Comparison of ENCODE assay signal across 11 cellular contexts in the genomic region with DNA sequence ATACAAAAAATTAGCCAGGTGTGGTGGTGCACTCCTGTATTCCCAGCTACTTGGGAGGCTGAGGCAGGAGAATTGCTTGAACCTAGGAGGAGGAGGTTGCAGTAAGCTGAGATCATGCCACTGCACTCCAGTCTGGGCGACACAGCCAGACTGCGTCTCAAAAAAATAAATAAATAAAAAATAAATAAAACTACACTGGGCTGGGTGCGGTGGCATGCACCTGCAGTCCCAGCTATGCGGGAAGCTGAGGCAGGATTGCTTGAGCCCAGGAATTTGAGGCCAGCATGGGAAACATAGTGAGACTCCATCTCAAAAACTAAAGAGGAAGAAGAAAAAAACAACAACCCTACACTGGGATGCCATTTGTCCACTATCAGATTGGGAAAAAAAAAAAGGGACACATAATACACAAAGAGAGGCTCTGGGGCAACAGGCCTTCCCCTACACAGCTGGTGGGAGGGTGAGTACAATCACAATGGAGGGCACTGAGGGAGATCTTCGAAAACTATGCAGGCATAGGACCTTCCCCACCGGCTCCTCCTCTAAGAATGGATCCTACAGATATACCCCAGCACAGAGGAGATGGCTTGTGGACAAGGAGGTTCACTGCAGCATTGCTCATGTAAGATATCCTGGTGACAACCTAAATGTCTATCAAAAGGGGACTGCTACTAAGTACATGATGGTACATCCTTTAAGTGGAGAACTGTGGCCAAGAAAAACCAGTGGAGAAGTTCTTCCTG. TPM values are rescaled to one million over a fixed set of nuclear protein-coding genes. Genes with fewer than 3 reads are reported as not detected.
DNase-seq lines count a peak whose midpoint lies in the region; ATAC-seq and TF ChIP-seq lines count a peak whose summit lies in the region.
"Not testable (repeated sequence)": the region's sequence is repeated elsewhere in the genome, so short reads cannot be mapped to it uniquely, and the experiment has no call there.
"Had no signal": no experiment of that assay in that cellular context is flagged by ENCODE, and none has a peak within 500 bp of the region (broad histone marks: within the 10 kb centered on the region; RNA-seq: fewer than 3 reads in every experiment).

No MANE protein-coding gene starts in this region.

- TF ChIP-seq POLR2A in body of pancreas (IDR thresholded peaks at IDR 0.05), result not testable (repeated sequence)

- H3K27ac Mint-ChIP-seq in endodermal cell, result not testable (repeated sequence)
- peak overlapping the region; percentile 63 for H3K27ac Mint-ChIP-seq in neural crest cell (ENCODE audit: unreplicated experiment)

- H3K4me1 Mint-ChIP-seq in endodermal cell, neural crest cell: not testable (repeated sequence)

- ATAC-seq in body of pancreas, result not testable (repeated sequence)

- intact Hi-C loops in body of pancreas (cut with DNase I), result not testable (repeated sequence)

- H3K9me3 Mint-ChIP-seq in endodermal cell, neural crest cell: not testable (repeated sequence)

- peak; percentile 39 for DNase-seq in GM10266 (ENCODE audit: extremely low spot score)
- peak; percentile 58 for DNase-seq in activated CD8-positive, alpha-beta memory T cell treated with anti-CD3 and anti-CD28 coated beads for 24 hours
- peak in 3 of 4 donors; percentile 1 to 12 (median 10) for DNase-seq in body of pancreas
- peak; percentile 47 for DNase-seq in endodermal cell
- DNase-seq in islet precursor cell, result peak; percentile 51
- not testable (repeated sequence) for DNase-seq in neural crest cell (ENCODE audit: low read depth, low spot score)
- peak; percentile 23 for DNase-seq in stimulated activated CD8-positive, alpha-beta memory T cell treated with anti-CD3 and anti-CD28 coated beads, Interleukin-4, amount 100 ng/mL, for 48 hours

- H3K4me1 ChIP-seq in body of pancreas; endodermal cell (ENCODE audit: control insufficient read depth, insufficient read depth, low read length): not testable (repeated sequence)

- not testable (repeated sequence) for H3K9me3 ChIP-seq in body of pancreas; endodermal cell (ENCODE audit: control insufficient read depth, low read length)

- H3K9ac ChIP-seq in endodermal cell (ENCODE audit: extremely low read depth, low read length, poor library complexity, severe bottlenecking), result not testable (repeated sequence)

- not testable (repeated sequence) for H3K4me3 Mint-ChIP-seq in endodermal cell, neural crest cell

- not testable (repeated sequence) for H3K27me3 ChIP-seq in body of pancreas; endodermal cell (ENCODE audit: control insufficient read depth, insufficient read depth, low read length, poor library complexity, severe bottlenecking)

- WGBS in body of pancreas, 2 donors, result 92 to 95% methylated on average over 6 of the region's 6 CpGs
- 93 to 96% methylated on average over 4 to 6 of the region's 6 CpGs for WGBS in endodermal cell (ENCODE audit: insufficient coverage in 1 of 2, insufficient read length in 1 of 2), 2 experiments

- H3K27ac ChIP-seq in body of pancreas; endodermal cell (ENCODE audit: low read depth, low read length): not testable (repeated sequence)

- H3K36me3 ChIP-seq in body of pancreas (replicated peaks in 1 of 2; ENCODE audit: insufficient read depth in 1 of 2, low read depth in 2 of 2) (peaks cover 0 to 18% of the 10 kb centered on the region in 2 donors), endodermal cell (ENCODE audit: control insufficient read depth, insufficient read depth, low read length) (peaks cover 38% of the 10 kb centered on the region)

- H3K4me3 ChIP-seq in body of pancreas; endodermal cell (ENCODE audit: low read length): not testable (repeated sequence)

- TF ChIP-seq CTCF in GM10266 (IDR thresholded peaks at IDR 0.05; ENCODE audit: control insufficient read depth, insufficient read depth, low read depth, missing control alignments); body of pancreas (IDR thresholded peaks at IDR 0.05); endodermal cell (conservative IDR thresholded peaks at IDR 0.05); neural crest cell (conservative IDR thresholded peaks at IDR 0.05): not testable (repeated sequence)

- H3K27me3 Mint-ChIP-seq in endodermal cell (ENCODE audit: insufficient read depth); neural crest cell (ENCODE audit: low read depth): not testable (repeated sequence)

- H3K36me3 Mint-ChIP-seq in endodermal cell (ENCODE audit: low read depth) (peaks cover 56% of the 10 kb centered on the region), neural crest cell (ENCODE audit: low read depth) (peaks cover 20% of the 10 kb centered on the region)

RNA-seq across cellular contexts. Expression of a gene that starts 20.3 kb away (rescaled TPM):
- total RNA-seq in body of pancreas, result 10 to 100 TPM; 22.3 to 41.5 TPM
- 10 to 100 TPM; 39.2 to 42.5 TPM for total RNA-seq in endodermal cell
- 37.2 TPM for polyA plus RNA-seq in endodermal cell (2013, experiment 1 of 2)
- 29.5 TPM for polyA plus RNA-seq in endodermal cell (2013, experiment 2 of 2)
- total RNA-seq in neural crest cell, result 124 and 129 TPM in 2 replicates

RNA-seq across cellular contexts. Expression of a gene that starts 33.0 kb away (rescaled TPM):
- total RNA-seq in body of pancreas (over 10,000 TPM in 1 of 2 donors, under 1 TPM in 1; under 0.01 to 15,479 TPM), endodermal cell (1,000 to 10,000 TPM; 2,483 to 3,611 TPM), neural crest cell (2,478 and 3,042 TPM in 2 replicates)
- 11,872 TPM for polyA plus RNA-seq in endodermal cell (2013, experiment 1 of 2)
- polyA plus RNA-seq in endodermal cell (2013, experiment 2 of 2), result 14,577 TPM
- total RNA-seq: GM23248 had no signal
- polyA plus RNA-seq: foreskin keratinocyte, GM23248, lung, neural cell had no signal
